8 cellular contexts compared by ENCODE assay signal in genomic region chr2:120312861-120313694, GRCh38. TPM values are rescaled to one million over a fixed set of nuclear protein-coding genes. Genes with fewer than 3 reads are reported as not detected.
DNase-seq lines count a peak whose midpoint lies in the region; TF ChIP-seq lines count a peak whose summit lies in the region.

No MANE protein-coding gene starts in this region.

- H3F3A ChIP-seq in neural cell (ENCODE audit: insufficient read depth, low read length, poor library complexity, severe bottlenecking): no peaks in the 10 kb centered on the region

- no peaks in the 10 kb centered on the region for H3K79me2 ChIP-seq in neural cell (replicated peaks; ENCODE audit: insufficient read depth, low read length)

- no peaks in the 10 kb centered on the region for H3K9me2 ChIP-seq in neural cell (ENCODE audit: insufficient read depth, low read length)

- H3K4me2 ChIP-seq in neural cell (ENCODE audit: low read length): no peak overlapping the region

- peak overlapping the region; percentile 55 for H3K4me3 ChIP-seq in neural cell (ENCODE audit: low read length)

- H4K20me1 ChIP-seq in neural cell (ENCODE audit: insufficient read depth): no peaks in the 10 kb centered on the region

- peak; percentile 91 for DNase-seq in Ammon's horn (ENCODE audit: low spot score)
- peak; percentile 55 for DNase-seq in GM19240 (ENCODE audit: insufficient read length, low spot score)
- peak; percentile 82 for DNase-seq in KBM-7
- peak; percentile 56 to 76 for DNase-seq in SHP77 (lab: John Stamatoyannopoulos, UW)
- peak; percentile 59 for DNase-seq in activated effector memory CD4-positive, alpha-beta T cell treated with Interleukin-2 at 50 U/mL for 16 hours
- DNase-seq in fibroblast of the conjunctiva (ENCODE audit: low read depth): peak; percentile 58
- peak; percentile 39 to 68 (median 57) for DNase-seq in stimulated activated naive CD4-positive, alpha-beta T cell (lab: John Stamatoyannopoulos, UW)

- no peaks in the 10 kb centered on the region for H3K9me3 ChIP-seq in neural cell (ENCODE audit: low read length)

- peaks cover 5% of the 10 kb centered on the region for H3K27me3 ChIP-seq in neural cell (ENCODE audit: insufficient read depth, low read depth, low read length)

- H3K27ac ChIP-seq in neural cell (ENCODE audit: low read length): no peak overlapping the region

- no peak overlapping the region for H2AFZ ChIP-seq in neural cell (ENCODE audit: low read depth, low read length)

- no peak for TF ChIP-seq EP300 in neural cell (conservative IDR thresholded peaks at IDR 0.05; ENCODE audit: poor library complexity, severe bottlenecking)

- H3K9ac ChIP-seq in neural cell (ENCODE audit: low read length): no peak overlapping the region

- no peaks in the 10 kb centered on the region for H3K36me3 ChIP-seq in neural cell (ENCODE audit: insufficient read depth, low read length)

- TF ChIP-seq RAD21 in neural cell (conservative IDR thresholded peaks at IDR 0.05): peak; percentile 83

- in situ Hi-C loops in KBM-7 (cut with MboI; ENCODE audit: low pct_unique_long_range_greater_than_20kb, low sequenced_read_pairs): no loop called here

- peak; percentile 91 for TF ChIP-seq CTCF in neural cell (IDR thresholded peaks at IDR 0.05; ENCODE audit: poor library complexity, severe bottlenecking)

TF ChIP-seq in neural cell, 6 proteins besides CTCF, POLR2A, EP300 and RAD21:
- TF ChIP-seq SMC3 (conservative IDR thresholded peaks at IDR 0.05; ENCODE audit: poor library complexity): peak; percentile 87
- no peak for TF ChIP-seq REST (IDR thresholded peaks at IDR 0.05; ENCODE audit: borderline replicate concordance)

RNA-seq across cellular contexts. Expression of gene INHBB, which starts 32.9 kb away (rescaled TPM):
- polyA plus RNA-seq in neural cell: 0.10 TPM in 1 of 2 replicates, not detected in the other
- polyA minus RNA-seq in neural cell: not detected in 2 replicates
